ENCODE assay signal across 20 cellular contexts in the genomic region with DNA sequence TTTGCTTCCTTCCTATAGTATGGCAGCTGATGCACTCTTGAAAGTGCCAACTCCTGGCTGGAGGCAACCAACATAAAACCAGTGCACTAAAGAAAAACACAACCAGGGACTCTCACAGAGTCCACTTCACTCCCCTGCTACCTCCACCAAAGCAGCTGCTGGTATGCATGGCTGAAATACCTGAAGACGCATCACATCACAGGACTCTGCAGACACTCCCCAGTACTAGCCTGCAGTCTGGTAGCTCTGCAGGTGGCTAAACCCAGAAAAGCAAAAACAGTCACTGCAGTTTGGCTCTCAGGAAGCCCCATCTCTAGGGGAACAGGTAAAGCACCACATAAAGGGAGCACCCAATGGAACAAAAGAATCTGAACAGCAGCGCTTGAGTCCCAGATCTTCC.
DNase-seq lines count a peak whose midpoint lies in the region; ATAC-seq, FAIRE-seq and TF ChIP-seq lines count a peak whose summit lies in the region.
"Had no signal": no experiment of that assay in that cellular context is flagged by ENCODE, and none has a peak within 500 bp of the region (broad histone marks: within the 10 kb centered on the region; RNA-seq: fewer than 3 reads in every experiment).

No MANE protein-coding gene starts in this region.

- H2AFZ ChIP-seq in H9 (ENCODE audit: low read length) (no peak overlapping the region), H1 (ENCODE audit: low read length) (0 out of 2 replicates have a peak overlapping the region, but pooled peaks have one; percentile 1)

- TF ChIP-seq EP300 in H1 (IDR thresholded peaks at IDR 0.05; ENCODE audit: borderline replicate concordance in 1 of 2, low read depth in 2 of 2, low read length in 2 of 2), result no peak

- no peaks in the 10 kb centered on the region for H3K4me1 ChIP-seq in H9 (ENCODE audit: insufficient read depth, low read length)
- H3K4me1 ChIP-seq in H1 (replicated peaks in 1 of 4; ENCODE audit: control insufficient read depth in 3 of 4, insufficient read depth in 4 of 4, low read length in 3 of 4), result peaks cover 0 to 3% (median under 1%) of the 10 kb centered on the region in 4 experiments; a peak in 1 of 7 replicates
- H3K4me1 ChIP-seq: A549, BLaER1, HAP-1 had no signal

- DNase-seq in DMS53 (lab: John Stamatoyannopoulos, UW) (peak; percentile 31), DMS53 treated with DMSO at 0.1 percent for 48 hours (lab: John Stamatoyannopoulos, UW; ENCODE audit: unreplicated experiment) (no peak), H9 (peak; percentile 51), H1 (ENCODE audit: low read depth in 1 of 2, low spot score in 2 of 2) (no peak), islet precursor cell (peak; percentile 74), AG20443 (ENCODE audit: low spot score) (no peak), NCI-H187 treated with DMSO at 0.1 percent for 48 hours (lab: John Stamatoyannopoulos, UW) (no peak)
- DNase-seq: CD4-positive, alpha-beta memory T cell; DND-41; EL; GOT3 had no signal

- H4K8ac ChIP-seq in H9 (replicated peaks; ENCODE audit: insufficient read length, low read depth, low read length) (no peak overlapping the region), H1 (ENCODE audit: extremely low read depth, insufficient read depth, low read length) (no peak overlapping the region)

- no peaks in the 10 kb centered on the region for H3K36me3 ChIP-seq in H1 (ENCODE audit: control insufficient read depth in 2 of 4, insufficient read depth in 4 of 4, low read length in 3 of 4)
- H3K36me3 ChIP-seq: BLaER1, HAP-1 had no signal

- no peak for TF ChIP-seq RAD21 in H1 (IDR thresholded peaks at IDR 0.05 in 1 of 2, conservative IDR thresholded peaks at IDR 0.05 in 1 of 2; ENCODE audit: low read depth in 2 of 2, low read length in 2 of 2)

- no peak overlapping the region for H4K5ac ChIP-seq in H9 (ENCODE audit: insufficient read length, low read depth, low read length)
- no peak overlapping the region for H4K5ac ChIP-seq in H1 (ENCODE audit: insufficient read length, low read depth, low read length)

- H4K91ac ChIP-seq in H9 (ENCODE audit: insufficient read length, low read depth, low read length) (no peak overlapping the region), H1 (replicated peaks; ENCODE audit: insufficient read length, low read length) (no peak overlapping the region)

- no peak overlapping the region for H3K23ac ChIP-seq in H9 (ENCODE audit: insufficient read length, low read depth, low read length)
- no peak overlapping the region for H3K23ac ChIP-seq in H1 (ENCODE audit: insufficient read length)

- H2BK12ac ChIP-seq in H9 (ENCODE audit: insufficient read length, low read depth, low read length) (no peak overlapping the region), H1 (ENCODE audit: low read depth, low read length) (no peak overlapping the region)

- no peak overlapping the region for H3K56ac ChIP-seq in H9 (ENCODE audit: insufficient read length, low read depth, low read length)
- H3K56ac ChIP-seq in H1 (replicated peaks; ENCODE audit: insufficient read length, low read depth, low read length), result no peak overlapping the region

- H4K20me1 ChIP-seq in H9 (ENCODE audit: control insufficient read depth, insufficient read depth, insufficient read length), result no peaks in the 10 kb centered on the region
- no peaks in the 10 kb centered on the region for H4K20me1 ChIP-seq in H1 (replicated peaks in 1 of 2; ENCODE audit: control insufficient read depth in 1 of 2, insufficient read depth in 2 of 2, low read length in 2 of 2)
- H4K20me1 ChIP-seq: BLaER1 had no signal

- H2BK120ac ChIP-seq in H9 (ENCODE audit: low read depth, low read length, poor library complexity, severe bottlenecking) (no peak overlapping the region), H1 (replicated peaks; ENCODE audit: low read depth, low read length) (no peak overlapping the region)

- H3K9me3 ChIP-seq in H9 (ENCODE audit: control insufficient read depth, low read depth, low read length) (no peaks in the 10 kb centered on the region), H1 (ENCODE audit: insufficient read depth in 2 of 2, low read depth in 1 of 2, low read length in 1 of 2) (no peaks in the 10 kb centered on the region)
- H3K9me3 ChIP-seq: A549, BLaER1, HAP-1 had no signal

- H2BK15ac ChIP-seq in H9 (ENCODE audit: low read depth, low read length) (no peak overlapping the region), H1 (ENCODE audit: low read length) (no peak overlapping the region)

- no peaks in the 10 kb centered on the region for H3K23me2 ChIP-seq in H9 (ENCODE audit: insufficient read length, low read depth, low read length, poor library complexity, severe bottlenecking)
- H3K23me2 ChIP-seq in H1 (ENCODE audit: low read depth, low read length), result no peaks in the 10 kb centered on the region

- H3K79me2 ChIP-seq in H9 (ENCODE audit: insufficient read depth, low read length) (no peaks in the 10 kb centered on the region), H1 (ENCODE audit: control insufficient read depth in 1 of 2, insufficient read depth in 2 of 2, low read length in 2 of 2) (no peaks in the 10 kb centered on the region)

- peaks cover 0 to 3% of the 10 kb centered on the region in 2 experiments; a peak in 3 of 5 replicates for H3K9me3 Mint-ChIP-seq in H9

- no peak for FAIRE-seq in H1 (lab: Jason Lieb, UNC)
- FAIRE-seq: A549, G401.6, GM12891, GM18507 had no signal

- ATAC-seq in GM18502 (IDR thresholded peaks at IDR 0.05; ENCODE audit: poor library complexity, unreplicated experiment), result no peak
- ATAC-seq: A549 had no signal

- CTCF ChIA-PET in H1 (lab: Charles Lee; ENCODE audit: partially characterized antibody), result interaction anchor here (1.7 kb wide), 1 partner anchor 302 kb away, joined by 3 read pairs; no protein-coding TSS in a partner anchor

- no peak for TF ChIP-seq POLR2A in H1 (IDR thresholded peaks at IDR 0.05; ENCODE audit: control extremely low read depth in 1 of 2, low read depth in 2 of 2, low read length in 2 of 2)

- no peaks in the 10 kb centered on the region for H3K36me3 Mint-ChIP-seq in H9 (ENCODE audit: insufficient read depth in 1 of 3, low read depth in 3 of 3)
- H3K36me3 Mint-ChIP-seq: CD14-positive monocyte; CD4-positive, alpha-beta memory T cell had no signal

- no peak overlapping the region for H3K4ac ChIP-seq in H9 (ENCODE audit: low read depth, low read length)
- H3K4ac ChIP-seq in H1 (replicated peaks; ENCODE audit: insufficient read length, low read depth, low read length), result no peak overlapping the region

- peak overlapping the region in 2 of 3 experiments; percentile 50 to 51; a peak in 3 of 7 replicates for H3K27ac Mint-ChIP-seq in H9
- H3K27ac Mint-ChIP-seq: CD14-positive monocyte; CD4-positive, alpha-beta memory T cell had no signal

- H3K27me3 ChIP-seq in H9 (ENCODE audit: insufficient read depth, low read length) (no peaks in the 10 kb centered on the region), H1 (replicated peaks in 1 of 4; ENCODE audit: control insufficient read depth in 3 of 4, extremely low read depth in 1 of 4, insufficient read depth in 3 of 4, low read length in 3 of 4) (no peaks in the 10 kb centered on the region)
- H3K27me3 ChIP-seq: BLaER1 had no signal

- H2BK20ac ChIP-seq in H9 (ENCODE audit: low read depth, low read length, poor library complexity, severe bottlenecking), result no peak overlapping the region
- no peak overlapping the region for H2BK20ac ChIP-seq in H1 (ENCODE audit: low read length)

- H3K14ac ChIP-seq in H9 (ENCODE audit: insufficient read depth, low read length), result no peak overlapping the region
- no peak overlapping the region for H3K14ac ChIP-seq in H1 (ENCODE audit: insufficient read length)

- H3K18ac ChIP-seq in H9 (ENCODE audit: insufficient read length, low read depth, low read length), result no peak overlapping the region
- no peak overlapping the region for H3K18ac ChIP-seq in H1 (ENCODE audit: extremely low read depth, low read length)

- no peak overlapping the region for H3K4me2 ChIP-seq in H9 (ENCODE audit: insufficient read depth, insufficient read length, low read length)
- H3K4me2 ChIP-seq in H1 (ENCODE audit: insufficient read depth in 1 of 2, low read depth in 2 of 2, low read length in 2 of 2), result no peak overlapping the region
- H3K4me2 ChIP-seq: A549, BLaER1 had no signal

- no peak overlapping the region for H3K9ac ChIP-seq in H9 (ENCODE audit: extremely low read depth, insufficient read length, low read length)
- no peak overlapping the region for H3K9ac ChIP-seq in H1 (replicated peaks in 1 of 4; ENCODE audit: extremely low read depth in 1 of 4, low read depth in 3 of 4, low read length in 3 of 4)
- H3K9ac ChIP-seq: BLaER1 had no signal

- no peak overlapping the region for H3K4me3 ChIP-seq in H1 (ENCODE audit: extremely low read depth in 1 of 4, insufficient read depth in 2 of 4, low read depth in 3 of 4, low read length in 4 of 4)
- H3K4me3 ChIP-seq: A549, BLaER1, HAP-1 had no signal

- H3T11ph ChIP-seq in H9 (ENCODE audit: low read length), result no peak overlapping the region

- peaks cover 9 to 10% of the 10 kb centered on the region in 2 experiments for H3K4me1 Mint-ChIP-seq in H9
- H3K4me1 Mint-ChIP-seq: CD14-positive monocyte; CD4-positive, alpha-beta memory T cell had no signal

- H3K4me3 Mint-ChIP-seq in H9, result no peak overlapping the region
- H3K4me3 Mint-ChIP-seq: CD14-positive monocyte; CD4-positive, alpha-beta memory T cell had no signal

- H2BK5ac ChIP-seq in H9 (ENCODE audit: insufficient read length, low read length), result no peak overlapping the region
- no peak overlapping the region for H2BK5ac ChIP-seq in H1 (ENCODE audit: low read depth, low read length)

- WGBS in H9 (ENCODE audit: extremely low coverage, insufficient read length, low lambda C conversion rate), result no CpG with 5 or more reads among the region's 2 CpGs
- WGBS in H1 (ENCODE audit: extremely low coverage in 1 of 2, insufficient coverage in 1 of 2, insufficient read length in 1 of 2, insufficient replicate concordance in 2 of 2, low coverage in 1 of 2, low lambda C conversion rate in 2 of 2, missing lambda C conversion rate in 1 of 2), 2 experiments, result 70% methylated on average over 2 of the region's 2 CpGs; no CpG with 5 or more reads in 1 of the 2 experiments

- H3K27me3 Mint-ChIP-seq in H9 (ENCODE audit: low read depth), result no peaks in the 10 kb centered on the region
- H3K27me3 Mint-ChIP-seq: CD4-positive, alpha-beta memory T cell had no signal

- no peaks in the 10 kb centered on the region for H3K79me1 ChIP-seq in H9 (ENCODE audit: insufficient read depth, low read depth, low read length, poor library complexity, severe bottlenecking)
- H3K79me1 ChIP-seq in H1 (ENCODE audit: low read depth, low read length), result no peaks in the 10 kb centered on the region

- H3K27ac ChIP-seq in H9 (ENCODE audit: insufficient read length, low read depth, low read length), result no peak overlapping the region
- no peak overlapping the region for H3K27ac ChIP-seq in H1 (ENCODE audit: low read depth, low read length)
- H3K27ac ChIP-seq: 22Rv1, A549, BLaER1 had no signal

- TF ChIP-seq CTCF in H9 (conservative IDR thresholded peaks at IDR 0.05), result no peak
- TF ChIP-seq CTCF in H1 (IDR thresholded peaks at IDR 0.05; ENCODE audit: control extremely low read depth in 1 of 3, insufficient read depth in 1 of 3, low read depth in 1 of 3, low read length in 3 of 3), result no peak

- H2AK5ac ChIP-seq in H9 (ENCODE audit: insufficient read length, low read length) (no peak overlapping the region), H1 (ENCODE audit: low read depth, low read length) (peak overlapping the region; percentile 53; the same call in 1 of the 2 replicates)

- POLR2A ChIA-PET in H1 (lab: Charles Lee; ENCODE audit: partially characterized antibody), result no interaction called here

Comparison
In these comparisons a context has a peak if more than half of its experiments do, and no peak if none do; other contexts are left out.
1. DNase-seq: peak in DMS53 (single experiment), H9 (single experiment) and islet precursor cell (single experiment); none in DMS53 treated with DMSO at 0.1 percent for 48 hours (single experiment), H1 (0 of 2), AG20443 (single experiment) and NCI-H187 treated with DMSO at 0.1 percent for 48 hours (single experiment).